8 cellular contexts compared by ENCODE assay signal in the genomic region with DNA sequence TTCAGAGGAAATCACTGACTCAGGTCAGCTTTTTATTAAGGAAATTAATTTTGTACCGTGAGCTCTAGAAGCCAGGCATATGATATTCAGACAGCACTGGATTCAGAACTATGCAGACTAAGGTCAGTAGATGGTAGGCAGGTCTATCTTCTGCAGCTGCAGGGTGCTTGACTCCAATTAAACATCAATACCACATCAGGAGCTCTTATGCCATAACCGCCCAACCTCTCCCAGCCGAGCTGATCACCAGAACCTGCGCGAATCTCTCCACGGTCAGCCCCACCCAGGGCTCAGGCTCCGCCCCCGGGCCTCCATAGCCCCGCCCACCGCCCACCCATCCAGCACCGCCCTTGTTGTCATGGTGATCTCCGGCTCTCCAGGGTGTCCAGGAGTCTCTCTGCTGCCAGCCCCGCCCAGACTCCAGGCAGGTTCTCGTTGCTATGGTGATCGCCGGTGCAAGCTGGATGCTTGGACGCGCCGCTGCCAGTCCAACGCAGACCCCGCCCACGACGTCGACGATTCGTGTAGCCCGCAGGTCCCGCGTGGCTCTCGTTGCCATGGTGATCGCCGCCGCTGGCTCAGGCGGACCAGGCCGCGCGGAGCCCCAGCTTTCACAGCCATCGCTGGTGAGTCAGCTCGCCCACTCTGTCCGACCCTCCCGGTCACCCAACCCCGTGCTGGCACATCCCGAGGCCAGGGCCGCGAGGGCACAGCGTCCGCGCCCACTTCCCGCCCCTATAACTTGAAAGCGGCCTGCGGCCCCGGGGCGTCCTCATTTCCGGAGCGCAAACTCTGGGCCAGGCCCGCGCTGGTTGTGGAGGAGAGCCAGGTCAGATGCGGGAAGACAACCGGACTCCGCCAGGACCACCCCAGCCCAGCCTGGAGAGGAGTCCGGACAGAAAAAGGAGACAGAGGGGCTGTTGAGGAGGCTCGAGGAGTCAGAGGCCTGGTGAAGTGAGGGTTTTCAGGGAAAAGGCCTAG. TPM values are rescaled to one million over a fixed set of nuclear protein-coding genes. Genes with fewer than 3 reads are reported as not detected.
DNase-seq lines count a peak whose midpoint lies in the region; ATAC-seq, FAIRE-seq and TF ChIP-seq lines count a peak whose summit lies in the region.

A gene with protein sequence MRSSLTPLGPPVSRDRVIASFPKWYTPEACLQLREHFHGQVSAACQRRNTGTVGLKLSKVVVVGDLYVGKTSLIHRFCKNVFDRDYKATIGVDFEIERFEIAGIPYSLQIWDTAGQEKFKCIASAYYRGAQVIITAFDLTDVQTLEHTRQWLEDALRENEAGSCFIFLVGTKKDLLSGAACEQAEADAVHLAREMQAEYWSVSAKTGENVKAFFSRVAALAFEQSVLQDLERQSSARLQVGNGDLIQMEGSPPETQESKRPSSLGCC (plus strand): TSS at position 552 of the 981 bp plus-strand sequence. CDS start 1,140 bp downstream, outside the sequence.

- 3 to 7% (median 4%) methylated on average over 10 to 62 of the region's 62 CpGs for WGBS in adrenal gland, 4 donors
- 3% methylated on average over 56 of the region's 62 CpGs for WGBS in suprapubic skin

- H3K27ac ChIP-seq in adrenal gland (peak within 1 kb of the TSS in 2 of 5 donors; percentile 66 to 76), cardiac muscle cell (no peak within 1 kb of the TSS), osteoblast (ENCODE audit: low read depth, low read length) (peak within 1 kb of the TSS; percentile 83), suprapubic skin (peak within 1 kb of the TSS; percentile 70)

- peak; percentile 86 for DNase-seq in GM12891 (ENCODE audit: insufficient read length, low spot score)
- DNase-seq in NAMALWA (ENCODE audit: low spot score), result peak; percentile 85
- peak; percentile 89 for DNase-seq in T follicular helper cell (ENCODE audit: low read depth)
- peak; percentile 100 for DNase-seq in adrenal gland
- DNase-seq in cardiac muscle cell (ENCODE audit: low read depth in 1 of 2, low spot score in 1 of 2), result peak; percentile 99
- DNase-seq in osteoblast (ENCODE audit: insufficient read length, low spot score, missing footprints), result peak; percentile 97
- peak; percentile 98 for DNase-seq in suprapubic skin (ENCODE audit: low spot score in 2 of 2)

- peak within 1 kb of the TSS; percentile 89 for H3K4me2 ChIP-seq in osteoblast (ENCODE audit: insufficient read depth, low read length)

- FAIRE-seq in GM12891 (lab: Jason Lieb, UNC), result peak; percentile 93

- peaks cover 8% of the 10 kb centered on the region for H4K20me1 ChIP-seq in osteoblast (ENCODE audit: insufficient read depth, low read length)

- H3K9me3 ChIP-seq in adrenal gland (replicated peaks in 1 of 3), result no peaks in the 10 kb centered on the region
- H3K9me3 ChIP-seq in cardiac muscle cell (ENCODE audit: low read depth), result no peaks in the 10 kb centered on the region
- H3K9me3 ChIP-seq in osteoblast (ENCODE audit: low read depth, low read length), result no peaks in the 10 kb centered on the region
- H3K9me3 ChIP-seq in suprapubic skin, result no peaks in the 10 kb centered on the region

- TF ChIP-seq EP300 in suprapubic skin (IDR thresholded peaks at IDR 0.05), result no peak

- no peak for ATAC-seq in HG03565 (IDR thresholded peaks at IDR 0.05; ENCODE audit: unreplicated experiment)

- TF ChIP-seq POLR2A in GM12891 (IDR thresholded peaks at IDR 0.05; ENCODE audit: low read depth, low read length), result no peak
- peak in 1 of 2 donors; percentile 65 for TF ChIP-seq POLR2A in adrenal gland (IDR thresholded peaks at IDR 0.05)
- TF ChIP-seq POLR2A in suprapubic skin (IDR thresholded peaks at IDR 0.05), result no peak

- TF ChIP-seq CTCF in adrenal gland (IDR thresholded peaks at IDR 0.05) (no peak), cardiac muscle cell (IDR thresholded peaks at IDR 0.05; ENCODE audit: low read depth, low read length) (no peak), osteoblast (IDR thresholded peaks at IDR 0.05; ENCODE audit: extremely low read depth, low read depth, low read length) (no peak), suprapubic skin (IDR thresholded peaks at IDR 0.05) (no peak)

- H3K4me1 ChIP-seq in adrenal gland (replicated peaks in 1 of 2), result peaks cover 12 to 28% of the 10 kb centered on the region in 2 donors
- peaks cover 3% of the 10 kb centered on the region for H3K4me1 ChIP-seq in cardiac muscle cell (ENCODE audit: low read depth)
- peaks cover 24% of the 10 kb centered on the region for H3K4me1 ChIP-seq in osteoblast (ENCODE audit: insufficient read depth, low read length)
- peaks cover 65% of the 10 kb centered on the region for H3K4me1 ChIP-seq in suprapubic skin

- peak within 1 kb of the TSS; percentile 96 for H2AFZ ChIP-seq in osteoblast (ENCODE audit: low read length)

- no peaks in the 10 kb centered on the region for H3K27me3 ChIP-seq in adrenal gland
- H3K27me3 ChIP-seq in cardiac muscle cell, result no peaks in the 10 kb centered on the region
- no peaks in the 10 kb centered on the region for H3K27me3 ChIP-seq in osteoblast (ENCODE audit: insufficient read depth, low read length)
- H3K27me3 ChIP-seq in suprapubic skin, result no peaks in the 10 kb centered on the region

- intact Hi-C loops in adrenal gland (cut with DNase I), result no loop called here

- H3K79me2 ChIP-seq in osteoblast (ENCODE audit: insufficient read depth, low read length), result no peaks in the 10 kb centered on the region

- H3K4me3 ChIP-seq in adrenal gland (peak within 1 kb of the TSS in 2 of 4 donors; percentile 18 to 67), cardiac muscle cell (peak within 1 kb of the TSS; percentile 22), osteoblast (ENCODE audit: insufficient read depth, low read length) (peak within 1 kb of the TSS; percentile 78), suprapubic skin (peak within 1 kb of the TSS; percentile 43)

- H3K36me3 ChIP-seq in adrenal gland (replicated peaks in 1 of 2) (no peaks in the 10 kb centered on the region), cardiac muscle cell (no peaks in the 10 kb centered on the region), osteoblast (ENCODE audit: insufficient read depth, low read length) (no peaks in the 10 kb centered on the region), suprapubic skin (no peaks in the 10 kb centered on the region)

TF ChIP-seq in GM12891, 5 proteins besides CTCF, POLR2A, EP300 and RAD21:
- TF ChIP-seq POU2F2 (IDR thresholded peaks at IDR 0.05; ENCODE audit: low read depth, low read length) (no peak), SPI1 (IDR thresholded peaks at IDR 0.05; ENCODE audit: low read depth, low read length) (no peak), POLR2AphosphoS5 (IDR thresholded peaks at IDR 0.05; ENCODE audit: low read depth, low read length) (no peak), PAX5 (IDR thresholded peaks at IDR 0.05; ENCODE audit: insufficient read depth, low read length, severe bottlenecking) (no peak), TAF1 (IDR thresholded peaks at IDR 0.05; ENCODE audit: low read depth, low read length) (no peak)

RNA-seq across cellular contexts. Expression of the gene that starts here (rescaled TPM):
- 0.15 TPM for polyA plus RNA-seq in GM12891 (2012; ENCODE audit: low read depth, missing spikeins)
- total RNA-seq in adrenal gland (10 to 100 TPM in 2 of 8 donors, 1 to 10 TPM in 6; 4.0 to 13.0 (median 8.6) TPM), cardiac muscle cell (2.9 and 3.7 TPM in 2 replicates), osteoblast (7.6 and 8.5 TPM in 2 replicates), suprapubic skin (1 to 10 TPM; 1.7 to 3.1 (median 2.9) TPM)
- polyA plus RNA-seq in adrenal gland (1 to 10 TPM; 6.5 to 7.3 (median 7.0) TPM), cardiac muscle cell (6.7 and 7.1 TPM in 2 replicates)
